11 cellular contexts compared by ENCODE assay signal in the genomic region with DNA sequence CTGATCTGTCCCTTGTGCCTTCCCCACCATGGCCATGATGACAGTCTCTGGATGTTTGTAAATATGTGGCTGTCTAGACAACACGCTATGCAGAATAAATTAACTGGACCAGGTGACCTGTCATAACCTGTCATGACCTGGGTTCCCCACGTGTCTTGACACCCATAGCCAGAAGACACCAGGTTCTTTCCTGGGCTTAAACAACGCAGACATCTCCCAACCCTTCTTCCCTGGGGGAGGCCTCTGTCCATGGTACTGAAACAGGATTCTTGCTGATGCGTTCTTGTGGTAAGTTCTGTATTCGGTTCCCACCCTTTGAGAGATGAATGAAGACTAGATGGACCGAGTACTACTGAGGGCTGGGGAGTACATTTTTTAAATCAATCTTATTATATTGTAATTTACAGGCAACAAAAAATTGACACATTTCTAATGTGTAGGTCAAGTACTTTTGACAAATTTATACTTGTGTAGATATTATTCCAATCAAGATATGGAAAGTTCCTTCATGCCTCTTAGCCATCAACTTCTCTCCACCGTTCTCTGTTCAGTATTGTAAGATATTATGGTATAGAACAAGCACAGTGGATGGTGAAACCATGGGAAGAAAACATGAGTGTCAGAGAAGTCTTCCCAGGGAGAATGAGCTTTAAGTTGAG.
DNase-seq lines count a peak whose midpoint lies in the region; TF ChIP-seq lines count a peak whose summit lies in the region.
"Had no signal": no experiment of that assay in that cellular context is flagged by ENCODE, and none has a peak within 500 bp of the region (broad histone marks: within the 10 kb centered on the region; RNA-seq: fewer than 3 reads in every experiment).

No MANE protein-coding gene starts in this region.

- peaks cover 1% of the 10 kb centered on the region for H3K36me3 Mint-ChIP-seq in glutamatergic neuron (ENCODE audit: unreplicated experiment)
- H3K36me3 Mint-ChIP-seq: naive B cell had no signal

- H3K27me3 Mint-ChIP-seq in glutamatergic neuron (ENCODE audit: unreplicated experiment) = peaks cover 2% of the 10 kb centered on the region

- no peak for TF ChIP-seq CTCF in GM12865 (IDR thresholded peaks at IDR 0.05; ENCODE audit: insufficient read depth, low read depth, low read length, missing control alignments)
- no peak for TF ChIP-seq CTCF in coronary artery (IDR thresholded peaks at IDR 0.05)
- TF ChIP-seq CTCF in glutamatergic neuron (IDR thresholded peaks at IDR 0.05; ENCODE audit: partially characterized antibody, unreplicated experiment) = no peak

- H3K27ac Mint-ChIP-seq in glutamatergic neuron (ENCODE audit: unreplicated experiment) = no peak overlapping the region
- H3K27ac Mint-ChIP-seq: activated T-cell treated with anti-CD3 and anti-CD28 coated beads, Interleukin-2, amount 50 U/mL, for 72 hours had no signal

- no peak overlapping the region for H3K4me3 Mint-ChIP-seq in glutamatergic neuron (ENCODE audit: unreplicated experiment)
- H3K4me3 Mint-ChIP-seq: activated T-cell treated with anti-CD3 and anti-CD28 coated beads, Interleukin-2, amount 50 U/mL, for 72 hours; HFFc6; naive B cell had no signal

- no peaks in the 10 kb centered on the region for H3K36me3 ChIP-seq in MG63
- no peaks in the 10 kb centered on the region for H3K36me3 ChIP-seq in mesodermal cell (ENCODE audit: control insufficient read depth, insufficient read depth, low read length)

- H3K4me1 ChIP-seq in mesodermal cell (ENCODE audit: control insufficient read depth, insufficient read depth, low read length, poor library complexity, severe bottlenecking) = peaks cover 31% of the 10 kb centered on the region

- peak; percentile 11 for DNase-seq in GM12865 (ENCODE audit: low read depth)
- DNase-seq in MG63 = peak; percentile 15
- DNase-seq in coronary artery (ENCODE audit: low spot score) = peak; percentile 29
- DNase-seq in NK-92 (lab: John Stamatoyannopoulos, UW; ENCODE audit: unreplicated experiment) = no peak
- no peak for DNase-seq in NCI-H2107 (lab: John Stamatoyannopoulos, UW)
- no peak for DNase-seq in glutamatergic neuron
- DNase-seq: naive B cell; stimulated activated CD4-positive, alpha-beta T cell treated with anti-CD3 and anti-CD28 coated beads, Interleukin-2, amount 100 ng/mL, for 48 hours had no signal

- WGBS in mesodermal cell (ENCODE audit: insufficient coverage in 2 of 2), 2 experiments = 45 to 56% methylated on average over 2 to 3 of the region's 7 CpGs

- no peak overlapping the region for H3K27ac ChIP-seq in coronary artery
- peak overlapping the region; percentile 89 for H3K27ac ChIP-seq in mesodermal cell (ENCODE audit: low read depth, low read length, severe bottlenecking)

- no peaks in the 10 kb centered on the region; the same call in 1 of the 2 replicates for H3K9me3 ChIP-seq in MG63
- no peaks in the 10 kb centered on the region for H3K9me3 ChIP-seq in mesodermal cell (ENCODE audit: control insufficient read depth, low read length)

- no peaks in the 10 kb centered on the region for H3K9me3 Mint-ChIP-seq in glutamatergic neuron (ENCODE audit: unreplicated experiment)

- no peaks in the 10 kb centered on the region for H3K4me1 Mint-ChIP-seq in glutamatergic neuron (ENCODE audit: low read depth, unreplicated experiment)
- H3K4me1 Mint-ChIP-seq: naive B cell had no signal

- H3K4me3 ChIP-seq in GM12865 (ENCODE audit: low read depth, low read length) = no peak overlapping the region
- no peak overlapping the region for H3K4me3 ChIP-seq in MG63
- no peak overlapping the region for H3K4me3 ChIP-seq in coronary artery
- H3K4me3 ChIP-seq in mesodermal cell (ENCODE audit: extremely low read depth, insufficient read depth, low read length, poor library complexity, severe bottlenecking) = no peak overlapping the region

- no peaks in the 10 kb centered on the region for H3K27me3 ChIP-seq in MG63

Comparison
In these comparisons a context has a peak if more than half of its experiments do, and no peak if none do; other contexts are left out.
1. DNase-seq: peak in GM12865 (single experiment), MG63 (single experiment) and coronary artery (single experiment); none in NK-92 (single experiment), NCI-H2107 (single experiment) and glutamatergic neuron (single experiment).